Comparison of ENCODE assay signal across 16 cellular contexts in the genomic region with DNA sequence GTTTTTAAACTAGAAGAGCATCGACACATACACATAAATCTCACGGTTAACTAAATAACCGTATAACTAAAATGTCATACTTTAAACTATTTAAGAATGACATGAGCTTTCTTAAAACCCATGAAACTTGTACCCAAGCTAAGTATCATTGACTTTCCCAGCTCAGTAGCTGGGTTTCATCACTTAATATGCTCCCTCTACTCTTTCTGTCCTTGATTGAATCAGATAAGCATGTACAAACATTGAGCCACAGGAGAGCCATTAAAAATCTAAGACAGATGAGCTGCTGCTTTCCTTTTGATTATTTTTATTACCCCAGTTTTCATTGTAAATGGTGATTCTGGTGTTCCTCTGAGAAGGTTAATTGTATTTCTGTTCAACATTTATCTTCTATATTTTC.
DNase-seq lines count a peak whose midpoint lies in the region; ATAC-seq and TF ChIP-seq lines count a peak whose summit lies in the region.
"Had no signal": no experiment of that assay in that cellular context is flagged by ENCODE, and none has a peak within 500 bp of the region (broad histone marks: within the 10 kb centered on the region; RNA-seq: fewer than 3 reads in every experiment).

No MANE protein-coding gene starts in this region.

- H3K4me3 ChIP-seq in KMS-11 (IDR thresholded peaks at IDR 0.05; ENCODE audit: insufficient read depth, low read depth, low read length) (no peak overlapping the region), fibroblast of villous mesenchyme (ENCODE audit: low read depth, low read length) (no peak overlapping the region), smooth muscle cell (no peak overlapping the region)
- H3K4me3 ChIP-seq: dorsolateral prefrontal cortex, GM12878, GM23248 had no signal

- peak; percentile 17 for DNase-seq in NCI-H748 treated with DMSO at 0.1 percent for 48 hours (lab: John Stamatoyannopoulos, UW)
- DNase-seq in fibroblast of villous mesenchyme (ENCODE audit: low read depth): peak; percentile 76
- no peak for DNase-seq in smooth muscle cell (lab: John Stamatoyannopoulos, UW; ENCODE audit: unreplicated experiment)
- no peak for DNase-seq in left colon
- DNase-seq in stimulated activated CD4-positive, alpha-beta T cell treated with anti-CD3 and anti-CD28 coated beads, Interleukin-2, amount 100 ng/mL, for 48 hours: no peak
- DNase-seq in NCI-H1105 treated with DMSO at 0.1 percent for 48 hours (lab: John Stamatoyannopoulos, UW): no peak
- DNase-seq: activated CD8-positive, alpha-beta T cell treated with anti-CD3 and anti-CD28 coated beads for 36 hours; activated naive CD8-positive, alpha-beta T cell treated with anti-CD3 and anti-CD28 coated beads, Interleukin-2, amount 10 ng/mL, durations not matched to agents 7 days and 5 days; activated T-cell treated with anti-CD3 and anti-CD28 coated beads, Interleukin-2, amount 50 U/mL, for 48 hours; dorsolateral prefrontal cortex; GDM1; GM23248; T-cell; WERI-Rb-1 had no signal

- peaks cover 69% of the 10 kb centered on the region for H3K4me1 ChIP-seq in KMS-11 (ENCODE audit: low read depth, poor library complexity, severe bottlenecking)
- no peaks in the 10 kb centered on the region for H3K4me1 ChIP-seq in smooth muscle cell (ENCODE audit: low read depth)

- H3K4me2 ChIP-seq in KMS-11: no peak overlapping the region; the same call in 1 of the 2 replicates
- peak overlapping the region; percentile 2 for H3K4me2 ChIP-seq in smooth muscle cell

- H3K79me2 ChIP-seq in KMS-11 (ENCODE audit: insufficient read depth, low read depth) (peaks cover 83% of the 10 kb centered on the region), smooth muscle cell (ENCODE audit: low read depth) (peaks cover 59% of the 10 kb centered on the region)

- H3K27ac ChIP-seq in KMS-11 (peak overlapping the region; percentile 26; the same call in 1 of the 2 replicates), smooth muscle cell (ENCODE audit: low read depth) (no peak overlapping the region)
- H3K27ac ChIP-seq: GM23248, WERI-Rb-1 had no signal

- TF ChIP-seq CTCF in KMS-11 (conservative IDR thresholded peaks at IDR 0.05; ENCODE audit: low read depth, low read length) (no peak), fibroblast of villous mesenchyme (IDR thresholded peaks at IDR 0.05; ENCODE audit: insufficient read depth, low read depth, low read length) (no peak), smooth muscle cell (IDR thresholded peaks at IDR 0.05; ENCODE audit: borderline replicate concordance, insufficient read depth, poor library complexity, severe bottlenecking) (no peak)

- H4K20me1 ChIP-seq in KMS-11 (ENCODE audit: insufficient read depth) (no peaks in the 10 kb centered on the region; the same call in 1 of the 2 replicates), smooth muscle cell (ENCODE audit: low read depth) (peaks cover 67% of the 10 kb centered on the region)

- intact Hi-C loops in left colon (cut with DNase I, micrococcal nuclease): loop anchor here in 1 of 2 donors (10.0 kb wide), 1 partner anchor 112 kb away; a partner anchor contains a TSS

- 83% methylated on average over 3 of the region's 3 CpGs for WGBS in smooth muscle cell (ENCODE audit: low lambda C conversion rate)

- H3F3A ChIP-seq in smooth muscle cell (ENCODE audit: low read depth): no peaks in the 10 kb centered on the region

- H3K36me3 ChIP-seq in KMS-11 (ENCODE audit: insufficient read depth) (no peaks in the 10 kb centered on the region), smooth muscle cell (ENCODE audit: low read depth) (no peaks in the 10 kb centered on the region)
- H3K36me3 ChIP-seq: WERI-Rb-1 had no signal

- H3K9me3 ChIP-seq in smooth muscle cell (replicated peaks; ENCODE audit: low read depth): no peaks in the 10 kb centered on the region

- ATAC-seq in left colon: no peak
- ATAC-seq: activated CD8-positive, alpha-beta T cell treated with anti-CD3 and anti-CD28 coated beads for 36 hours; GM12878; T-cell had no signal

- H3K27me3 ChIP-seq in KMS-11 (ENCODE audit: insufficient read depth, low read depth): no peaks in the 10 kb centered on the region
- no peaks in the 10 kb centered on the region for H3K27me3 ChIP-seq in smooth muscle cell (ENCODE audit: low read depth)
- H3K27me3 ChIP-seq: dorsolateral prefrontal cortex had no signal

- H3K9ac ChIP-seq in KMS-11 (no peak overlapping the region), smooth muscle cell (ENCODE audit: low read depth) (no peak overlapping the region)
- H3K9ac ChIP-seq: GM23248 had no signal

- H2AFZ ChIP-seq in KMS-11 (ENCODE audit: low read depth): no peak overlapping the region
- H2AFZ ChIP-seq in smooth muscle cell (ENCODE audit: low read depth): no peak overlapping the region
- H2AFZ ChIP-seq: GM23248 had no signal

Comparison
In these comparisons a context has a peak if more than half of its experiments do, and no peak if none do; other contexts are left out.
1. DNase-seq: peak in NCI-H748 treated with DMSO at 0.1 percent for 48 hours (single experiment) and fibroblast of villous mesenchyme (single experiment); none in smooth muscle cell (single experiment), left colon (0 of 2), stimulated activated CD4-positive, alpha-beta T cell treated with anti-CD3 and anti-CD28 coated beads, Interleukin-2, amount 100 ng/mL, for 48 hours (0 of 2) and NCI-H1105 treated with DMSO at 0.1 percent for 48 hours (single experiment).